1 cellular context compared by ENCODE assay signal in genomic region chr20:36384022-36384619, GRCh38.
TF ChIP-seq lines count a peak whose summit lies in the region.

No MANE protein-coding gene starts in this region.

TF ChIP-seq in K562, 482 proteins besides CTCF, POLR2A, EP300 and RAD21 (continued from another document and continues in another):
- TF ChIP-seq ATF6 (CRISPR knock-in tag; IDR thresholded peaks at IDR 0.05) (peak; percentile 100), ZBTB12 (CRISPR knock-in tag; IDR thresholded peaks at IDR 0.05) (0 out of 2 replicates have a peak, but pooled peaks have one; percentile 28), NR1H2 (CRISPR knock-in tag; IDR thresholded peaks at IDR 0.05) (peak; percentile 99), NR3C1 (CRISPR knock-in tag; IDR thresholded peaks at IDR 0.05) (peak; percentile 99), MLX (CRISPR knock-in tag; conservative IDR thresholded peaks at IDR 0.05) (peak in 1 of 2 experiments; percentile 99; a peak in 2 of 4 replicates), SMARCE1 (IDR thresholded peaks at IDR 0.05) (no peak), ZMIZ1 (IDR thresholded peaks at IDR 0.05; ENCODE audit: low read depth in 2 of 2, low read length in 2 of 2) (no peak), ZNF175 (CRISPR knock-in tag; IDR thresholded peaks at IDR 0.05; ENCODE audit: low read depth) (peak; percentile 94), ILF3 (IDR thresholded peaks at IDR 0.05; ENCODE audit: borderline replicate concordance) (no peak), ZNF431 (CRISPR knock-in tag; IDR thresholded peaks at IDR 0.05) (peak; percentile 84), FOXJ2 (tag; IDR thresholded peaks at IDR 0.05) (peak; percentile 64; the same call in 1 of the 2 replicates), HMGXB4 (CRISPR knock-in tag; IDR thresholded peaks at IDR 0.05) (peak; percentile 99), MNT (conservative IDR thresholded peaks at IDR 0.05) (peak in 1 of 2 experiments; percentile 84; a peak in 3 of 4 replicates), MAZ (CRISPR knock-in tag; conservative IDR thresholded peaks at IDR 0.05 in 1 of 2, IDR thresholded peaks at IDR 0.05 in 1 of 2) (peak in 1 of 2 experiments; percentile 99; a peak in 2 of 4 replicates), CREB1 (IDR thresholded peaks at IDR 0.05) (no peak), CREB1 (CRISPR knock-in tag; IDR thresholded peaks at IDR 0.05) (peak; percentile 83), PBX2 (CRISPR knock-in tag; IDR thresholded peaks at IDR 0.05; ENCODE audit: low read depth) (peak; percentile 84), PBX2 (tag; conservative IDR thresholded peaks at IDR 0.05; ENCODE audit: low read depth) (peak; percentile 60), ZNF24 (IDR thresholded peaks at IDR 0.05) (peak; percentile 87; the same call in 1 of the 2 replicates), HCFC1 (IDR thresholded peaks at IDR 0.05; ENCODE audit: low read depth, low read length) (peak; percentile 55), JUN (IDR thresholded peaks at IDR 0.05; ENCODE audit: borderline replicate concordance, low read depth, low read length) (no peak), JUN (CRISPR knock-in tag; IDR thresholded peaks at IDR 0.05; ENCODE audit: borderline replicate concordance) (peak; percentile 98), REST (CRISPR knock-in tag; IDR thresholded peaks at IDR 0.05; ENCODE audit: low read depth) (peak; percentile 99), ZNF75A (CRISPR knock-in tag; IDR thresholded peaks at IDR 0.05) (no peak), ZNF668 (CRISPR knock-in tag; IDR thresholded peaks at IDR 0.05) (peak; percentile 82; the same call in 1 of the 2 replicates), CREB3 (tag; conservative IDR thresholded peaks at IDR 0.05; ENCODE audit: low read depth) (peak; percentile 90), STAT5B (CRISPR knock-in tag; IDR thresholded peaks at IDR 0.05) (no peak), NKRF (IDR thresholded peaks at IDR 0.05; ENCODE audit: borderline replicate concordance) (peak; percentile 88), OTX1 (CRISPR knock-in tag; IDR thresholded peaks at IDR 0.05) (no peak), MAX (CRISPR knock-in tag; IDR thresholded peaks at IDR 0.05) (peak; percentile 65; the same call in 1 of the 2 replicates), ZNF76 (CRISPR knock-in tag; IDR thresholded peaks at IDR 0.05; ENCODE audit: borderline replicate concordance) (no peak), SIN3A (IDR thresholded peaks at IDR 0.05; ENCODE audit: borderline replicate concordance in 2 of 2, control insufficient read depth in 1 of 2, low read depth in 2 of 2, low read length in 2 of 2) (peak; percentile 98 to 100), DDX20 (tag; IDR thresholded peaks at IDR 0.05; ENCODE audit: low read depth) (peak; percentile 85), PTTG1 (tag; IDR thresholded peaks at IDR 0.05; ENCODE audit: low read depth) (peak; percentile 74), ZBTB1 (CRISPR knock-in tag; IDR thresholded peaks at IDR 0.05; ENCODE audit: borderline replicate concordance, low read depth) (peak; percentile 94)
